Comparison of ENCODE assay signal across 8 cellular contexts in the genomic region with DNA sequence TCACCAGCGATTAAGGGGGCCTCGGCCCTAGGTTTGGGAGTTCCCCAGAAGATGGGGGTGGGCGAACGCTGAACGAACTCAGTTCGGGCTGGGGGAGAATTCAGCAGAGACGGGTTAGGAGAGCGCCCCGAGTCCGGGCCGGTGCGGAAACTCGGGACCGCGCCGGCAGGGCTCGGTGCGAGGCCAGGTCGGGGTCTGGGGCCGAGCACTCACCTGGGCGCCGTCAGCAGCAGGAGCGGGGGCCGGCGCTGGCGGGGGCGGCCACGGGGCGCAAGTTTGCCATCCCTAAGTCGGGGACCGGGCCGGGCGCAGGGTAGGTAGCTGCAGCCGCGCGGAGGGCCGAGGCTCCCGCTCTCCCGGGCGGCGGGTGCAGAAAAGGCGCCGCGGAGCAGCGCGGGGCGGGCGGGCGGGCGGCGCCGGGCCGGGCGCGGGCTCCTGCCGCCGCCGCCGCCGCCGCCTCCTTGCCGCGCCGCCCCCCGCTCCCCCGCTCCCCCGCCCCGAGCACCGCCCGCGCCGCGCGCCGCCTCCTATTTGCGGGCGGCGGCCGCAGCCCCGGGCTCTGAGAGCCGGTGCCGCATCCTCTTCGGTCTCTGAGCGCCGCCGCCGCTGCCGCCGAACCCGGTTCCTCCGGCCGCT. TPM values are rescaled to one million over a fixed set of nuclear protein-coding genes. Genes with fewer than 3 reads are reported as not detected.
DNase-seq lines count a peak whose midpoint lies in the region; ATAC-seq, FAIRE-seq and TF ChIP-seq lines count a peak whose summit lies in the region.

No MANE protein-coding gene starts in this region.

- H3K79me2 ChIP-seq in GM12878 (ENCODE audit: control insufficient read depth, insufficient read depth, low read length) = no peaks in the 10 kb centered on the region

- no TSS peak for BruUV-seq in GM12878 (replicated peaks; lab: Mats Ljungman, UMichigan)

- H3K4me1 Mint-ChIP-seq in naive thymus-derived CD4-positive, alpha-beta T cell = peaks cover 6 to 33% (median 27%) of the 10 kb centered on the region in 7 donors

- H3K4me3 Mint-ChIP-seq in naive thymus-derived CD4-positive, alpha-beta T cell = peak overlapping the region; percentile 71 to 89 (median 82)

- H3K36me3 ChIP-seq in GM12878 (ENCODE audit: control insufficient read depth in 2 of 2, insufficient read depth in 2 of 2, low read length in 1 of 2) = no peaks in the 10 kb centered on the region
- H3K36me3 ChIP-seq in naive thymus-derived CD4-positive, alpha-beta T cell (ENCODE audit: control insufficient read depth in 2 of 3, insufficient read depth in 3 of 3, low read length in 3 of 3) = no peaks in the 10 kb centered on the region

- TF ChIP-seq RAD21 in GM12878 (IDR thresholded peaks at IDR 0.05; ENCODE audit: insufficient read depth, low read depth, low read length) = no peak

- peaks cover 0 to 2% (median 0%) of the 10 kb centered on the region in 5 donors for H3K36me3 Mint-ChIP-seq in naive thymus-derived CD4-positive, alpha-beta T cell

- no peaks in the 10 kb centered on the region for H3K9me3 ChIP-seq in AG04450 (ENCODE audit: control insufficient read depth, insufficient read depth, low read length)
- H3K9me3 ChIP-seq in GM12878 (replicated peaks; ENCODE audit: control insufficient read depth, insufficient read depth, low read length) = no peaks in the 10 kb centered on the region
- no peaks in the 10 kb centered on the region for H3K9me3 ChIP-seq in naive thymus-derived CD4-positive, alpha-beta T cell (ENCODE audit: control insufficient read depth in 2 of 3, low read length in 3 of 3)

- ATAC-seq in GM12878 (no peak), GM19328 (IDR thresholded peaks at IDR 0.05; ENCODE audit: unreplicated experiment) (no peak)
- peak; percentile 12 for ATAC-seq in naive thymus-derived CD4-positive, alpha-beta T cell

- no peak overlapping the region for H3K27ac Mint-ChIP-seq in naive thymus-derived CD4-positive, alpha-beta T cell

- POLR2A ChIA-PET in AG04450 (lab: Yijun Ruan, JAX) = interaction anchor here (0.7 to 1.4 kb wide), 2 partner anchors 25 to 35 kb away, joined by 3 read pairs; no protein-coding TSS in a partner anchor
- POLR2A ChIA-PET in GM12878 (lab: Charles Lee) = no interaction called here
- POLR2A ChIA-PET in naive thymus-derived CD4-positive, alpha-beta T cell (lab: Charles Lee) = interaction anchor here (0.8 to 2.2 kb wide), 3 partner anchors 9 to 26 kb away, joined by 3 to 6 read pairs (median 4); no protein-coding TSS in a partner anchor

- peaks cover 0 to 2% (median 0%) of the 10 kb centered on the region in 11 donors for H3K9me3 Mint-ChIP-seq in naive thymus-derived CD4-positive, alpha-beta T cell

- SMC1A ChIA-PET in GM12878 (lab: Charles Lee; ENCODE audit: uncharacterized antibody, unreplicated experiment) = no interaction called here

- CTCF ChIA-PET in AG04450 (lab: Charles Lee) (interaction anchor here (0.6 to 2.8 kb wide), 8 partner anchors 18 to 390 kb away, joined by 3 to 14 read pairs (median 3); a partner anchor contains a TSS), GM12878 (lab: Yijun Ruan, JAX) (interaction anchor here (1.2 to 3.2 kb wide), 5 partner anchors 13 to 99 kb away, joined by 3 to 12 read pairs (median 4); no protein-coding TSS in a partner anchor)
- CTCF ChIA-PET in naive thymus-derived CD4-positive, alpha-beta T cell (lab: Charles Lee) = interaction anchor here (5.4 kb wide), 1 partner anchor 26 kb away, joined by 35 read pairs; no protein-coding TSS in a partner anchor

- TF ChIP-seq POLR2A in GM12878 (IDR thresholded peaks at IDR 0.05; ENCODE audit: low read depth, low read length) = no peak

- H4K20me1 ChIP-seq in GM12878 (ENCODE audit: control insufficient read depth, insufficient read depth) = no peaks in the 10 kb centered on the region

- no peak overlapping the region for H3K9ac ChIP-seq in GM12878 (ENCODE audit: control insufficient read depth, insufficient read depth, low read length)

- H3K27me3 ChIP-seq in AG04450 (ENCODE audit: control insufficient read depth, insufficient read depth, low read length) (no peaks in the 10 kb centered on the region), HL-60 (ENCODE audit: insufficient read depth, poor library complexity, severe bottlenecking) (peaks cover 69% of the 10 kb centered on the region), GM12878 (replicated peaks in 1 of 2; ENCODE audit: control insufficient read depth in 2 of 2, insufficient read depth in 2 of 2, low read length in 1 of 2) (peaks cover 20 to 26% of the 10 kb centered on the region in 2 experiments)
- H3K27me3 ChIP-seq in naive thymus-derived CD4-positive, alpha-beta T cell (ENCODE audit: control insufficient read depth in 2 of 2, insufficient read depth in 2 of 2, low read length in 2 of 2) = no peaks in the 10 kb centered on the region

- DNase-seq in AG04450 (ENCODE audit: low read depth, low spot score) (no peak), HL-60 (ENCODE audit: low read depth in 1 of 2, low spot score in 1 of 2) (no peak), GM12878 (ENCODE audit: low read depth, low spot score) (no peak), globus pallidus (ENCODE audit: low spot score) (no peak), NCI-H1930 (lab: John Stamatoyannopoulos, UW) (no peak), kidney glomerular epithelial cell (lab: John Stamatoyannopoulos, UW) (no peak)
- DNase-seq in naive thymus-derived CD4-positive, alpha-beta T cell = peak in 1 of 9 donors; percentile 14

- no peak overlapping the region for H2AFZ ChIP-seq in GM12878 (ENCODE audit: control insufficient read depth, low read depth, low read length)

- H3K4me3 ChIP-seq in AG04450 (ENCODE audit: low read depth, low read length) (peak overlapping the region; percentile 65), HL-60 (replicated peaks; ENCODE audit: insufficient read depth, low read length) (peak overlapping the region; percentile 16; the same call in 1 of the 2 replicates), GM12878 (peak overlapping the region; percentile 32; the same call in 1 of the 2 replicates)
- H3K4me3 ChIP-seq in naive thymus-derived CD4-positive, alpha-beta T cell (ENCODE audit: low read length) = peak overlapping the region; percentile 48

- no peak for TF ChIP-seq CTCF in AG04450 (IDR thresholded peaks at IDR 0.05; ENCODE audit: low read depth, low read length)
- TF ChIP-seq CTCF in HL-60 (IDR thresholded peaks at IDR 0.05; ENCODE audit: insufficient read depth, low read length) = no peak
- TF ChIP-seq CTCF in GM12878 (IDR thresholded peaks at IDR 0.05 in 2 of 3, conservative IDR thresholded peaks at IDR 0.05 in 1 of 3; ENCODE audit: control insufficient read depth in 2 of 3, extremely low read depth in 1 of 3, insufficient read depth in 1 of 3, low read depth in 3 of 3, low read length in 3 of 3) = no peak

- H3K27ac ChIP-seq in AG04450 (ENCODE audit: low read depth, low read length) (no peak overlapping the region), HL-60 (replicated peaks) (no peak overlapping the region), GM12878 (ENCODE audit: control insufficient read depth, insufficient read depth) (no peak overlapping the region)
- H3K27ac ChIP-seq in naive thymus-derived CD4-positive, alpha-beta T cell (ENCODE audit: low read depth, low read length) = no peak overlapping the region

- H3K4me2 ChIP-seq in GM12878 (ENCODE audit: control insufficient read depth, insufficient read depth) = peak overlapping the region; percentile 81

- in situ Hi-C loops in GM12878 (cut with MboI) = no loop called here

- no peak for TF ChIP-seq EP300 in GM12878 (IDR thresholded peaks at IDR 0.05; ENCODE audit: borderline replicate concordance in 1 of 2, control insufficient read depth in 1 of 2, low read depth in 2 of 2, low read length in 2 of 2)

- RAD21 ChIA-PET in GM12878 (lab: Charles Lee; ENCODE audit: unreplicated experiment) = interaction anchor here (0.8 to 1.0 kb wide), 3 partner anchors 18 to 200 kb away, joined by 3 read pairs; no protein-coding TSS in a partner anchor

- 0% methylated on average over 16 of the region's 92 CpGs for WGBS in GM12878 (ENCODE audit: insufficient coverage, insufficient replicate concordance, low lambda C conversion rate, missing lambda C conversion rate)

- intact Hi-C loops in GM12878 (cut with micrococcal nuclease; ENCODE audit: unreplicated experiment) = no loop called here
- intact Hi-C loops in naive thymus-derived CD4-positive, alpha-beta T cell (cut with micrococcal nuclease) = loop anchor here in 1 of 2 donors (1.0 to 10.0 kb wide), 5 partner anchors 9 to 631 kb away; a partner anchor contains a TSS

- no peak for FAIRE-seq in GM12878 (lab: Jason Lieb, UNC)

- peaks cover 0 to 82% (median 4%) of the 10 kb centered on the region in 5 donors for H3K27me3 Mint-ChIP-seq in naive thymus-derived CD4-positive, alpha-beta T cell

- peaks cover 8% of the 10 kb centered on the region for H3K4me1 ChIP-seq in GM12878 (ENCODE audit: control insufficient read depth, insufficient read depth, low read length)
- peaks cover 23 to 32% of the 10 kb centered on the region in 2 donors for H3K4me1 ChIP-seq in naive thymus-derived CD4-positive, alpha-beta T cell (ENCODE audit: control insufficient read depth in 2 of 2, insufficient read depth in 2 of 2, low read length in 2 of 2)

RNA-seq across cellular contexts. Expression of a gene that starts 0.4 kb away (rescaled TPM):
- 5.4 and 7.2 TPM in 2 replicates for polyA plus RNA-seq in AG04450 (2011; rRNA removed)
- 6.6 and 7.8 TPM in 2 replicates for polyA minus RNA-seq in AG04450 (2011; rRNA and poly(A)+ RNA removed)
- 0.91 and 1.6 TPM in 2 replicates for total RNA-seq in GM12878 (2013; cell fraction: nucleolus; rRNA removed)
- total RNA-seq in GM12878 (2014; rRNA removed) = 0.11 TPM in 2 replicates
- 0.18 TPM in 1 of 2 replicates, not detected in the other for total RNA-seq in GM12878 (2014; rRNA removed; fragmentation: Illumina TruSeq; extraction: Trizol)
- total RNA-seq in GM12878 (2021) = 0.27 and 0.33 TPM in 2 replicates
- polyA plus RNA-seq in GM12878 (2011; ENCODE audit: low read depth) = not detected
- polyA plus RNA-seq in GM12878 (2011; rRNA removed) = 0.13 and 0.20 TPM in 2 replicates
- polyA plus RNA-seq in GM12878 (2011; cell fraction: cytosol; rRNA removed) = 0.42 and 0.43 TPM in 2 replicates
- polyA plus RNA-seq in GM12878 (2011; cell fraction: nucleus; rRNA removed) = 3.0 and 3.2 TPM in 2 replicates
- 0.09 and 0.18 TPM in 2 replicates for polyA plus RNA-seq in GM12878 (2012)
- polyA plus RNA-seq in GM12878 (2014; fragmentation: Illumina TruSeq; extraction: Trizol) = not detected in 2 replicates
- not detected for polyA plus RNA-seq in GM12878 (2014; fragmentation: Nextera tagmentation; extraction: Ambion mirVana)
- polyA plus RNA-seq in GM12878 (2014; rRNA removed) = 0.06 and 0.18 TPM in 2 replicates
- under 1 TPM in 1 of 2 experiments, not detected in 1; 0.11 TPM for polyA plus RNA-seq in GM12878 (2016; fragmentation: Nextera tagmentation; extraction: Ambion mirVana)
- polyA minus RNA-seq in GM12878 (2011; rRNA and poly(A)+ RNA removed) = 0.22 and 0.26 TPM in 2 replicates
- polyA minus RNA-seq in GM12878 (2011; cell fraction: cytosol; rRNA and poly(A)+ RNA removed) = not detected in 2 replicates
- polyA minus RNA-seq in GM12878 (2011; cell fraction: nucleus; rRNA and poly(A)+ RNA removed) = 0.29 and 0.48 TPM in 2 replicates
- total RNA-seq in naive thymus-derived CD4-positive, alpha-beta T cell = 1 to 10 TPM in 1 of 5 experiments, under 1 TPM in 4; 0.11 to 4.3 (median 0.43) TPM
- polyA plus RNA-seq in naive thymus-derived CD4-positive, alpha-beta T cell = not detected

RNA-seq across cellular contexts. Expression of a gene that starts 52.0 kb away (rescaled TPM):
- polyA plus RNA-seq in AG04450 (2011; rRNA removed) = 78.8 and 98.5 TPM in 2 replicates
- 62.9 and 89.1 TPM in 2 replicates for polyA minus RNA-seq in AG04450 (2011; rRNA and poly(A)+ RNA removed)
- not detected in 2 replicates for total RNA-seq in GM12878 (2013; cell fraction: nucleolus; rRNA removed)
- total RNA-seq in GM12878 (2014; rRNA removed) = 0.11 and 0.16 TPM in 2 replicates
- 0.13 and 0.23 TPM in 2 replicates for total RNA-seq in GM12878 (2014; rRNA removed; fragmentation: Illumina TruSeq; extraction: Trizol)
- 0.23 and 0.56 TPM in 2 replicates for total RNA-seq in GM12878 (2021)
- 0.08 TPM for polyA plus RNA-seq in GM12878 (2011; ENCODE audit: low read depth)
- polyA plus RNA-seq in GM12878 (2011; rRNA removed) = not detected in 2 replicates
- not detected in 2 replicates for polyA plus RNA-seq in GM12878 (2011; cell fraction: cytosol; rRNA removed)
- polyA plus RNA-seq in GM12878 (2011; cell fraction: nucleus; rRNA removed) = 0.03 and 0.29 TPM in 2 replicates
- 0.07 and 0.23 TPM in 2 replicates for polyA plus RNA-seq in GM12878 (2012)
- 0.13 TPM in 1 of 2 replicates, not detected in the other for polyA plus RNA-seq in GM12878 (2014; fragmentation: Illumina TruSeq; extraction: Trizol)
- polyA plus RNA-seq in GM12878 (2014; fragmentation: Nextera tagmentation; extraction: Ambion mirVana) = under 1 TPM in 1 of 2 experiments, not detected in 1; 0.02 TPM
- polyA plus RNA-seq in GM12878 (2014; rRNA removed) = 0.34 and 0.65 TPM in 2 replicates
- not detected for polyA plus RNA-seq in GM12878 (2016; fragmentation: Nextera tagmentation; extraction: Ambion mirVana)
- polyA minus RNA-seq in GM12878 (2011; rRNA and poly(A)+ RNA removed) = not detected in 2 replicates
- polyA minus RNA-seq in GM12878 (2011; cell fraction: cytosol; rRNA and poly(A)+ RNA removed) = not detected in 2 replicates
- polyA minus RNA-seq in GM12878 (2011; cell fraction: nucleus; rRNA and poly(A)+ RNA removed) = not detected in 2 replicates
- total RNA-seq in naive thymus-derived CD4-positive, alpha-beta T cell = under 1 TPM in 2 of 5 experiments, not detected in 3; 0.21 to 0.38 TPM
- not detected for polyA plus RNA-seq in naive thymus-derived CD4-positive, alpha-beta T cell

RNA-seq across cellular contexts. Expression of a gene that starts 60.0 kb away (rescaled TPM):
- 35.4 and 39.5 TPM in 2 replicates for polyA plus RNA-seq in AG04450 (2011; rRNA removed)
- 47.0 and 64.1 TPM in 2 replicates for polyA minus RNA-seq in AG04450 (2011; rRNA and poly(A)+ RNA removed)
- total RNA-seq in GM12878 (2013; cell fraction: nucleolus; rRNA removed) = 6.3 and 9.6 TPM in 2 replicates
- 0.60 and 0.79 TPM in 2 replicates for total RNA-seq in GM12878 (2014; rRNA removed)
- total RNA-seq in GM12878 (2014; rRNA removed; fragmentation: Illumina TruSeq; extraction: Trizol) = 0.63 and 0.92 TPM in 2 replicates
- 3.7 and 3.9 TPM in 2 replicates for total RNA-seq in GM12878 (2021)
- 0.12 TPM for polyA plus RNA-seq in GM12878 (2011; ENCODE audit: low read depth)
- 2.0 and 3.1 TPM in 2 replicates for polyA plus RNA-seq in GM12878 (2011; rRNA removed)
- polyA plus RNA-seq in GM12878 (2011; cell fraction: cytosol; rRNA removed) = 2.2 and 3.6 TPM in 2 replicates
- polyA plus RNA-seq in GM12878 (2011; cell fraction: nucleus; rRNA removed) = 30.0 and 30.6 TPM in 2 replicates
- 1.1 and 1.4 TPM in 2 replicates for polyA plus RNA-seq in GM12878 (2012)
- 0.40 and 0.65 TPM in 2 replicates for polyA plus RNA-seq in GM12878 (2014; fragmentation: Illumina TruSeq; extraction: Trizol)
- polyA plus RNA-seq in GM12878 (2014; fragmentation: Nextera tagmentation; extraction: Ambion mirVana) = under 1 TPM; 0.02 to 0.04 TPM
- polyA plus RNA-seq in GM12878 (2014; rRNA removed) = 1.5 and 1.6 TPM in 2 replicates
- polyA plus RNA-seq in GM12878 (2016; fragmentation: Nextera tagmentation; extraction: Ambion mirVana) = under 1 TPM; 0.14 to 0.56 TPM
- polyA minus RNA-seq in GM12878 (2011; rRNA and poly(A)+ RNA removed) = 2.1 and 4.5 TPM in 2 replicates
- polyA minus RNA-seq in GM12878 (2011; cell fraction: cytosol; rRNA and poly(A)+ RNA removed) = 0.73 and 1.1 TPM in 2 replicates
- polyA minus RNA-seq in GM12878 (2011; cell fraction: nucleus; rRNA and poly(A)+ RNA removed) = 6.5 and 7.7 TPM in 2 replicates
- under 1 TPM in 1 of 5 experiments, not detected in 4; 0.37 TPM for total RNA-seq in naive thymus-derived CD4-positive, alpha-beta T cell
- under 1 TPM in 1 of 2 donors, not detected in 1; 0.31 TPM for polyA plus RNA-seq in naive thymus-derived CD4-positive, alpha-beta T cell

Comparison
In these comparisons a context has a peak if more than half of its experiments do, and no peak if none do; other contexts are left out.
1. RNA of a gene that starts 52.0 kb away (polyA plus RNA-seq): 78.8 to 98.5 TPM in AG04450; 0.02 to 0.65 TPM in GM12878 and not detected in naive thymus-derived CD4-positive, alpha-beta T cell; every median in the first group is over 10 times any median in the second.
2. Peak in every context shown above with its lines, with median percentiles within 50 percentile points of each other: H3K4me3 ChIP-seq.